In genomic region chr20:47546184-47547033, GRCh38 we compare ENCODE assay signal across 16 cellular contexts. TPM values are rescaled to one million over a fixed set of nuclear protein-coding genes. Genes with fewer than 3 reads are reported as not detected.
DNase-seq lines count a peak whose midpoint lies in the region; TF ChIP-seq lines count a peak whose summit lies in the region.
"Had no signal": no experiment of that assay in that cellular context is flagged by ENCODE, and none has a peak within 500 bp of the region (broad histone marks: within the 10 kb centered on the region; RNA-seq: fewer than 3 reads in every experiment).

No MANE protein-coding gene starts in this region.

- H3K4me1 ChIP-seq in breast epithelium: no peaks in the 10 kb centered on the region
- H3K4me1 ChIP-seq in hepatocyte (ENCODE audit: insufficient read depth): peaks cover 13% of the 10 kb centered on the region
- H3K4me1 ChIP-seq in testis: no peaks in the 10 kb centered on the region

- TF ChIP-seq CTCF in breast epithelium (IDR thresholded peaks at IDR 0.05) (no peak), hepatocyte (IDR thresholded peaks at IDR 0.05; ENCODE audit: poor library complexity) (no peak), testis (IDR thresholded peaks at IDR 0.05) (no peak)

- peak; percentile 52 to 58 for DNase-seq in T47D (ENCODE audit: low read depth in 1 of 2, low spot score in 1 of 2)
- no peak for DNase-seq in breast epithelium (ENCODE audit: low spot score in 2 of 2)
- DNase-seq in activated T-helper 1 cell treated with anti-CD3 and anti-CD28 coated beads, Interleukin-12 subunit alpha, Interleukin-12 subunit beta, Interleukin-2, Interleukin-4 antibody, amounts not matched to agents 30 ng/mL and 10 ng/mL and 1 ng/mL, durations not matched to agents 14 hours and 24 hours and 36 hours (ENCODE audit: low spot score): no peak
- DNase-seq in hepatocyte (ENCODE audit: low spot score): no peak
- DNase-seq in stromal cell of bone marrow (ENCODE audit: low read depth): peak; percentile 44
- DNase-seq in testis: no peak
- no peak for DNase-seq in stimulated activated naive CD4-positive, alpha-beta T cell (lab: John Stamatoyannopoulos, UW)
- no peak for DNase-seq in C1 segment of cervical spinal cord (lab: John Stamatoyannopoulos, UW)
- DNase-seq: activated CD8-positive, alpha-beta memory T cell treated with anti-CD3 and anti-CD28 coated beads, Interleukin-2, amount 50 U/mL, for 4 hours; Caco-2; hippocampal formation; KG1; NCI-H526 treated with DMSO at 0.1 percent for 48 hours; stimulated activated CD4-positive, alpha-beta T cell treated with anti-CD3 and anti-CD28 coated beads, Interleukin-4, amount 100 ng/mL, for 1 hour; SW 1271 had no signal

- H3K4me3 ChIP-seq in breast epithelium (no peak overlapping the region), hepatocyte (no peak overlapping the region), testis (no peak overlapping the region)
- H3K4me3 ChIP-seq: coronary artery had no signal

- H3K27me3 Mint-ChIP-seq in activated T-helper 1 cell treated with anti-CD3 and anti-CD28 coated beads, Interleukin-12 subunit alpha, Interleukin-12 subunit beta, Interleukin-2, Interleukin-4 antibody, amounts not matched to agents 30 ng/mL and 10 ng/mL and 1 ng/mL, durations not matched to agents 14 hours and 24 hours and 36 hours (ENCODE audit: insufficient read depth): no peaks in the 10 kb centered on the region

- no peak overlapping the region for H3K4me3 Mint-ChIP-seq in activated T-helper 1 cell treated with anti-CD3 and anti-CD28 coated beads, Interleukin-12 subunit alpha, Interleukin-12 subunit beta, Interleukin-2, Interleukin-4 antibody, amounts not matched to agents 30 ng/mL and 10 ng/mL and 1 ng/mL, durations not matched to agents 14 hours and 24 hours and 36 hours

- H2AFZ ChIP-seq in hepatocyte: no peak overlapping the region

- TF ChIP-seq POLR2A in breast epithelium (IDR thresholded peaks at IDR 0.05) (no peak), testis (IDR thresholded peaks at IDR 0.05) (no peak)

- no peak overlapping the region for H3K4me2 ChIP-seq in hepatocyte

- no peaks in the 10 kb centered on the region for H3K9me3 Mint-ChIP-seq in activated T-helper 1 cell treated with anti-CD3 and anti-CD28 coated beads, Interleukin-12 subunit alpha, Interleukin-12 subunit beta, Interleukin-2, Interleukin-4 antibody, amounts not matched to agents 30 ng/mL and 10 ng/mL and 1 ng/mL, durations not matched to agents 14 hours and 24 hours and 36 hours

- no peaks in the 10 kb centered on the region for H3K9me2 ChIP-seq in hepatocyte (replicated peaks; ENCODE audit: insufficient read depth)

- H3K36me3 ChIP-seq in breast epithelium (no peaks in the 10 kb centered on the region), hepatocyte (replicated peaks; ENCODE audit: insufficient read depth, low read depth) (no peaks in the 10 kb centered on the region), testis (ENCODE audit: low read depth, missing control alignments) (no peaks in the 10 kb centered on the region)

- intact Hi-C loops in breast epithelium (cut with DNase I; ENCODE audit: low total_unique reads): no loop called here
- intact Hi-C loops in activated T-helper 1 cell treated with anti-CD3 and anti-CD28 coated beads, Interleukin-12 subunit alpha, Interleukin-12 subunit beta, Interleukin-2, Interleukin-4 antibody, amounts not matched to agents 30 ng/mL and 10 ng/mL and 1 ng/mL, durations not matched to agents 14 hours and 24 hours and 36 hours (cut with micrococcal nuclease): no loop called here
- intact Hi-C loops in testis (cut with DNase I; ENCODE audit: low total_unique reads): no loop called here

- H3K79me2 ChIP-seq in hepatocyte: peaks cover 94% of the 10 kb centered on the region

- in situ Hi-C loops in T47D (cut with HindIII; ENCODE audit: low pct_unique_long_range_greater_than_20kb, low sequenced_read_pairs): no loop called here

- H3K9me3 ChIP-seq in breast epithelium: no peaks in the 10 kb centered on the region
- H3K9me3 ChIP-seq in hepatocyte (ENCODE audit: low read depth): no peaks in the 10 kb centered on the region
- no peaks in the 10 kb centered on the region for H3K9me3 ChIP-seq in testis
- H3K9me3 ChIP-seq: Caco-2 had no signal

- peaks cover 4% of the 10 kb centered on the region for H4K20me1 ChIP-seq in hepatocyte (ENCODE audit: insufficient read depth, poor library complexity, severe bottlenecking)

- no peaks in the 10 kb centered on the region for H3K27me3 ChIP-seq in breast epithelium
- no peaks in the 10 kb centered on the region for H3K27me3 ChIP-seq in hepatocyte
- H3K27me3 ChIP-seq in testis: no peaks in the 10 kb centered on the region

- peaks cover 16% of the 10 kb centered on the region for H3K36me3 Mint-ChIP-seq in activated T-helper 1 cell treated with anti-CD3 and anti-CD28 coated beads, Interleukin-12 subunit alpha, Interleukin-12 subunit beta, Interleukin-2, Interleukin-4 antibody, amounts not matched to agents 30 ng/mL and 10 ng/mL and 1 ng/mL, durations not matched to agents 14 hours and 24 hours and 36 hours (ENCODE audit: low read depth)

- H3K27ac ChIP-seq in breast epithelium (peak overlapping the region in 1 of 2 donors; percentile 67), hepatocyte (peak overlapping the region; percentile 51), testis (no peak overlapping the region)
- H3K27ac ChIP-seq: coronary artery had no signal

- peaks cover 49% of the 10 kb centered on the region for H3K4me1 Mint-ChIP-seq in activated T-helper 1 cell treated with anti-CD3 and anti-CD28 coated beads, Interleukin-12 subunit alpha, Interleukin-12 subunit beta, Interleukin-2, Interleukin-4 antibody, amounts not matched to agents 30 ng/mL and 10 ng/mL and 1 ng/mL, durations not matched to agents 14 hours and 24 hours and 36 hours (ENCODE audit: low read depth)

- H3K27ac Mint-ChIP-seq in activated T-helper 1 cell treated with anti-CD3 and anti-CD28 coated beads, Interleukin-12 subunit alpha, Interleukin-12 subunit beta, Interleukin-2, Interleukin-4 antibody, amounts not matched to agents 30 ng/mL and 10 ng/mL and 1 ng/mL, durations not matched to agents 14 hours and 24 hours and 36 hours: peak overlapping the region; percentile 2

- WGBS in hepatocyte (ENCODE audit: low lambda C conversion rate, missing lambda C conversion rate): 76% methylated on average over 13 of the region's 13 CpGs
- 73 to 76% methylated on average over 13 of the region's 13 CpGs for WGBS in testis, 2 donors

RNA-seq across cellular contexts. Expression of gene NCOA3, which starts 44.7 kb away (rescaled TPM):
- 10 to 100 TPM; 40.6 to 57.1 (median 45.1) TPM for total RNA-seq in breast epithelium
- 132 and 133 TPM in 2 replicates for total RNA-seq in activated T-helper 1 cell treated with anti-CD3 and anti-CD28 coated beads, Interleukin-12 subunit alpha, Interleukin-12 subunit beta, Interleukin-2, Interleukin-4 antibody, amounts not matched to agents 30 ng/mL and 10 ng/mL and 1 ng/mL, durations not matched to agents 14 hours and 24 hours and 36 hours
- 27.0 and 28.6 TPM in 2 replicates for total RNA-seq in hepatocyte
- 12.5 and 12.7 TPM in 2 replicates for polyA plus RNA-seq in hepatocyte
- 10 to 100 TPM; 27.6 to 32.5 TPM for total RNA-seq in testis
- polyA plus RNA-seq in testis (ENCODE audit: insufficient read depth, low read depth, low replicate concordance): 18.1 TPM

Comparison
In these comparisons a context has a peak if more than half of its experiments do, and no peak if none do; other contexts are left out.
1. DNase-seq: peak in T47D (2 of 2) and stromal cell of bone marrow (single experiment); none in breast epithelium (0 of 2), activated T-helper 1 cell treated with anti-CD3 and anti-CD28 coated beads, Interleukin-12 subunit alpha, Interleukin-12 subunit beta, Interleukin-2, Interleukin-4 antibody, amounts not matched to agents 30 ng/mL and 10 ng/mL and 1 ng/mL, durations not matched to agents 14 hours and 24 hours and 36 hours (single experiment), hepatocyte (single experiment), testis (single experiment), stimulated activated naive CD4-positive, alpha-beta T cell (0 of 6) and C1 segment of cervical spinal cord (0 of 14).